Comparison of ENCODE assay signal across 19 cellular contexts in genomic region chr17:28097901-28098300, GRCh38. TPM values are rescaled to one million over a fixed set of nuclear protein-coding genes. Genes with fewer than 3 reads are reported as not detected.
DNase-seq lines count a peak whose midpoint lies in the region; ATAC-seq and TF ChIP-seq lines count a peak whose summit lies in the region.
"Had no signal": no experiment of that assay in that cellular context is flagged by ENCODE, and none has a peak within 500 bp of the region (broad histone marks: within the 10 kb centered on the region; RNA-seq: fewer than 3 reads in every experiment).

No MANE protein-coding gene starts in this region.

- H3K4me3 ChIP-seq in OCI-LY3 (ENCODE audit: low read length) (no peak overlapping the region), left ventricle myocardium inferior (no peak overlapping the region)
- no peak overlapping the region for H3K4me3 ChIP-seq in naive thymus-derived CD4-positive, alpha-beta T cell (ENCODE audit: low read length)
- H3K4me3 ChIP-seq: spleen had no signal

- H3K27ac Mint-ChIP-seq in naive B cell (peak overlapping the region; percentile 3 to 79 (median 62)), MCF 10A (ENCODE audit: low read depth, unreplicated experiment) (no peak overlapping the region), nephron progenitor cell (no peak overlapping the region)
- H3K27ac Mint-ChIP-seq in naive thymus-derived CD4-positive, alpha-beta T cell: no peak overlapping the region
- H3K27ac Mint-ChIP-seq: activated naive CD8-positive, alpha-beta T cell treated with anti-CD3 and anti-CD28 coated beads, Interleukin-2, amount 50 U/mL, for 24 hours; activated T-helper 2 cell treated with anti-CD3 and anti-CD28 coated beads, Interferon-gamma antibody, Interleukin-2, Interleukin-4, amounts not matched to agents 10 μg/mL and 5 μg/mL and 100 μg/mL, durations not matched to agents 14 hours and 24 hours and 36 hours; T-helper 17 cell had no signal

- intact Hi-C loops in MCF 10A (cut with micrococcal nuclease): no loop called here
- intact Hi-C loops in left ventricle myocardium inferior (cut with micrococcal nuclease): no loop called here
- intact Hi-C loops in naive thymus-derived CD4-positive, alpha-beta T cell (cut with micrococcal nuclease): no loop called here

- H3K27me3 Mint-ChIP-seq in naive B cell (no peaks in the 10 kb centered on the region), MCF 10A (ENCODE audit: insufficient read depth, unreplicated experiment) (no peaks in the 10 kb centered on the region), nephron progenitor cell (ENCODE audit: low read depth, poor library complexity) (no peaks in the 10 kb centered on the region)
- no peaks in the 10 kb centered on the region for H3K27me3 Mint-ChIP-seq in naive thymus-derived CD4-positive, alpha-beta T cell
- H3K27me3 Mint-ChIP-seq: activated naive CD8-positive, alpha-beta T cell treated with anti-CD3 and anti-CD28 coated beads, Interleukin-2, amount 50 U/mL, for 24 hours; T-helper 17 cell had no signal

- H3K79me2 ChIP-seq in OCI-LY3 (ENCODE audit: low read length): no peaks in the 10 kb centered on the region

- peaks cover 6% of the 10 kb centered on the region for H3K4me1 ChIP-seq in OCI-LY3 (ENCODE audit: low read length)
- peaks cover 25% of the 10 kb centered on the region for H3K4me1 ChIP-seq in left ventricle myocardium inferior
- H3K4me1 ChIP-seq in naive thymus-derived CD4-positive, alpha-beta T cell (ENCODE audit: control insufficient read depth in 2 of 2, insufficient read depth in 2 of 2, low read length in 2 of 2): no peaks in the 10 kb centered on the region

- peak overlapping the region; percentile 19 to 72 (median 64) for H3K4me3 Mint-ChIP-seq in naive B cell
- H3K4me3 Mint-ChIP-seq in MCF 10A (ENCODE audit: unreplicated experiment): no peak overlapping the region
- no peak overlapping the region for H3K4me3 Mint-ChIP-seq in naive thymus-derived CD4-positive, alpha-beta T cell
- no peak overlapping the region for H3K4me3 Mint-ChIP-seq in nephron progenitor cell
- H3K4me3 Mint-ChIP-seq: activated naive CD8-positive, alpha-beta T cell treated with anti-CD3 and anti-CD28 coated beads, Interleukin-2, amount 50 U/mL, for 24 hours; T-helper 17 cell had no signal

- H3K4me1 Mint-ChIP-seq in naive B cell: peaks cover 15 to 43% (median 32%) of the 10 kb centered on the region in 3 donors
- no peaks in the 10 kb centered on the region for H3K4me1 Mint-ChIP-seq in MCF 10A (ENCODE audit: insufficient read depth, unreplicated experiment)
- H3K4me1 Mint-ChIP-seq in naive thymus-derived CD4-positive, alpha-beta T cell: peaks cover 0 to 17% (median 2%) of the 10 kb centered on the region in 7 donors
- peaks cover 10% of the 10 kb centered on the region for H3K4me1 Mint-ChIP-seq in nephron progenitor cell
- H3K4me1 Mint-ChIP-seq: T-helper 17 cell had no signal

- TF ChIP-seq CTCF in GM13976 (IDR thresholded peaks at IDR 0.05; ENCODE audit: borderline replicate concordance, control extremely low read depth, extremely low read depth, insufficient read depth, missing control alignments) (no peak), OCI-LY3 (IDR thresholded peaks at IDR 0.05; ENCODE audit: low read depth, low read length) (no peak), MCF 10A (IDR thresholded peaks at IDR 0.05; ENCODE audit: unreplicated experiment) (no peak), left ventricle myocardium inferior (IDR thresholded peaks at IDR 0.05; ENCODE audit: borderline replicate concordance) (no peak), nephron progenitor cell (IDR thresholded peaks at IDR 0.05) (no peak)

- H3K36me3 ChIP-seq in OCI-LY3 (replicated peaks; ENCODE audit: low read depth, low read length) (no peaks in the 10 kb centered on the region), left ventricle myocardium inferior (no peaks in the 10 kb centered on the region)
- no peaks in the 10 kb centered on the region for H3K36me3 ChIP-seq in naive thymus-derived CD4-positive, alpha-beta T cell (ENCODE audit: control insufficient read depth in 2 of 3, insufficient read depth in 3 of 3, low read length in 3 of 3)

- POLR2A ChIA-PET in MCF 10A (lab: Yijun Ruan, JAX): interaction anchor here (1.1 kb wide), 1 partner anchor 15 kb away, joined by 3 read pairs; no protein-coding TSS in a partner anchor
- POLR2A ChIA-PET in naive thymus-derived CD4-positive, alpha-beta T cell (lab: Charles Lee): no interaction called here

- H3K4me2 ChIP-seq in OCI-LY3 (ENCODE audit: low read length): 0 out of 2 replicates have a peak overlapping the region, but pooled peaks have one; percentile 24

- in situ Hi-C loops in GM13976 (cut with MboI; ENCODE audit: low sequenced_read_pairs, unreplicated experiment): no loop called here

- DNase-seq in GM13976 (ENCODE audit: low spot score) (peak; percentile 16), naive B cell (peak; percentile 45), MCF 10A (ENCODE audit: unreplicated experiment) (no peak), left ventricle myocardium inferior (no peak), nephron progenitor cell (no peak)
- no peak for DNase-seq in naive thymus-derived CD4-positive, alpha-beta T cell
- DNase-seq: activated naive CD8-positive, alpha-beta T cell treated with anti-CD3 and anti-CD28 coated beads, Interleukin-2, amount 50 U/mL, for 24 hours; foreskin fibroblast; GDM1; left cardiac atrium; NCI-H1694 treated with DMSO at 0.1 percent for 48 hours; NK-92 treated with Interleukin-12 subunit alpha and Interleukin-12 subunit beta, amount 100 ng/mL, for 24 hours; Right ventricle myocardium superior; spleen; T-helper 17 cell had no signal

- H3K36me3 Mint-ChIP-seq in naive B cell: peaks cover 0 to 4% of the 10 kb centered on the region in 2 donors
- H3K36me3 Mint-ChIP-seq in MCF 10A (ENCODE audit: insufficient read depth, unreplicated experiment): no peaks in the 10 kb centered on the region
- peaks cover 0 to 33% (median 14%) of the 10 kb centered on the region in 5 donors for H3K36me3 Mint-ChIP-seq in naive thymus-derived CD4-positive, alpha-beta T cell
- H3K36me3 Mint-ChIP-seq in nephron progenitor cell (ENCODE audit: low read depth): peaks cover 22% of the 10 kb centered on the region

- ATAC-seq in HG02798 (IDR thresholded peaks at IDR 0.05; ENCODE audit: poor library complexity, unreplicated experiment) (peak; percentile 52), naive B cell (ENCODE audit: low read depth in 2 of 2) (peak; percentile 97)
- ATAC-seq in naive thymus-derived CD4-positive, alpha-beta T cell: no peak
- ATAC-seq: activated CD4-positive, CD25-positive, alpha-beta regulatory T cell treated with anti-CD3 and anti-CD28 coated beads, Interleukin-2, amount 50 U/mL, for 24 hours; activated naive CD8-positive, alpha-beta T cell treated with anti-CD3 and anti-CD28 coated beads, Interleukin-2, amount 50 U/mL, for 24 hours; left cardiac atrium; T-helper 17 cell had no signal

- H3K27ac ChIP-seq in OCI-LY3 (ENCODE audit: low read length) (no peak overlapping the region), left ventricle myocardium inferior (replicated peaks) (no peak overlapping the region)
- H3K27ac ChIP-seq in naive thymus-derived CD4-positive, alpha-beta T cell (ENCODE audit: low read depth, low read length): no peak overlapping the region

- no peak overlapping the region for H2AFZ ChIP-seq in OCI-LY3 (ENCODE audit: low read depth, low read length)

- no TSS peak for BruUV-seq in MCF 10A (replicated peaks; lab: Mats Ljungman, UMichigan)

- H3K9me3 ChIP-seq in OCI-LY3 (ENCODE audit: insufficient read depth, low read length): no peaks in the 10 kb centered on the region
- H3K9me3 ChIP-seq in left ventricle myocardium inferior (replicated peaks): peaks cover 11% of the 10 kb centered on the region
- no peaks in the 10 kb centered on the region for H3K9me3 ChIP-seq in naive thymus-derived CD4-positive, alpha-beta T cell (ENCODE audit: control insufficient read depth in 2 of 3, low read length in 3 of 3)
- H3K9me3 ChIP-seq: spleen had no signal

- H3K27me3 ChIP-seq in OCI-LY3 (ENCODE audit: low read depth, low read length) (no peaks in the 10 kb centered on the region), left ventricle myocardium inferior (ENCODE audit: low read depth) (no peaks in the 10 kb centered on the region)
- no peaks in the 10 kb centered on the region for H3K27me3 ChIP-seq in naive thymus-derived CD4-positive, alpha-beta T cell (ENCODE audit: control insufficient read depth in 2 of 2, insufficient read depth in 2 of 2, low read length in 2 of 2)
- H3K27me3 ChIP-seq: spleen had no signal

- no peaks in the 10 kb centered on the region for H3K9me3 Mint-ChIP-seq in naive B cell
- no peaks in the 10 kb centered on the region for H3K9me3 Mint-ChIP-seq in MCF 10A (ENCODE audit: unreplicated experiment)
- H3K9me3 Mint-ChIP-seq in naive thymus-derived CD4-positive, alpha-beta T cell: peaks cover 0 to 4% (median 0%) of the 10 kb centered on the region in 11 donors
- no peaks in the 10 kb centered on the region for H3K9me3 Mint-ChIP-seq in nephron progenitor cell
- H3K9me3 Mint-ChIP-seq: activated naive CD8-positive, alpha-beta T cell treated with anti-CD3 and anti-CD28 coated beads, Interleukin-2, amount 50 U/mL, for 24 hours; activated T-helper 2 cell treated with anti-CD3 and anti-CD28 coated beads, Interferon-gamma antibody, Interleukin-2, Interleukin-4, amounts not matched to agents 10 μg/mL and 5 μg/mL and 100 μg/mL, durations not matched to agents 14 hours and 24 hours and 36 hours had no signal

- H4K20me1 ChIP-seq in OCI-LY3 (ENCODE audit: insufficient read depth, low read length): no peaks in the 10 kb centered on the region

- CTCF ChIA-PET in MCF 10A (lab: Yijun Ruan, JAX): no interaction called here
- CTCF ChIA-PET in naive thymus-derived CD4-positive, alpha-beta T cell (lab: Charles Lee): no interaction called here

- no peak overlapping the region for H3K9ac ChIP-seq in OCI-LY3 (ENCODE audit: low read length)

RNA-seq across cellular contexts. Expression of gene NLK, which starts 55.4 kb away (rescaled TPM):
- 1 to 10 TPM; 1.3 to 6.9 (median 2.0) TPM for polyA plus RNA-seq in naive B cell (ENCODE audit: low read depth in 6 of 6)
- total RNA-seq in MCF 10A (2022): 14.6 and 15.0 TPM in 2 replicates
- 26.3 TPM for total RNA-seq in left ventricle myocardium inferior
- total RNA-seq in naive thymus-derived CD4-positive, alpha-beta T cell: 10 to 100 TPM; 12.9 to 19.2 (median 18.0) TPM
- polyA plus RNA-seq in naive thymus-derived CD4-positive, alpha-beta T cell: 1 to 10 TPM; 1.0 to 2.1 TPM

Comparison
In these comparisons a context has a peak if more than half of its experiments do, and no peak if none do; other contexts are left out.
1. DNase-seq: peak in GM13976 (single experiment) and naive B cell (single experiment); none in MCF 10A (single experiment), left ventricle myocardium inferior (single experiment), naive thymus-derived CD4-positive, alpha-beta T cell (0 of 9) and nephron progenitor cell (single experiment).
2. H3K27ac Mint-ChIP-seq: peak in naive B cell (6 of 6); none in MCF 10A (single experiment), naive thymus-derived CD4-positive, alpha-beta T cell (0 of 9) and nephron progenitor cell (single experiment).
3. H3K4me3 Mint-ChIP-seq: peak in naive B cell (8 of 8); none in MCF 10A (single experiment), naive thymus-derived CD4-positive, alpha-beta T cell (0 of 10) and nephron progenitor cell (single experiment).